ENCODE assay signal across 30 cellular contexts in genomic region chr17:79112471-79112870, GRCh38.
"Had no signal": no experiment of that assay in that cellular context is flagged by ENCODE, and none has a peak within 500 bp of the region (broad histone marks: within the 10 kb centered on the region; RNA-seq: fewer than 3 reads in every experiment).

No MANE protein-coding gene starts in this region.

- ATAC-seq: activated CD8-positive, alpha-beta T cell treated with anti-CD3 and anti-CD28 coated beads for 36 hours; activated naive CD4-positive, alpha-beta T cell treated with anti-CD3 and anti-CD28 coated beads, Interleukin-2, amount 50 U/mL, for 72 hours; activated T-cell treated with anti-CD3 and anti-CD28 coated beads, Interleukin-2, amount 50 U/mL, for 4 hours; activated T-cell treated with anti-CD3 and anti-CD28 coated beads, Interleukin-2, amount 50 U/mL, for 72 hours; activated T-helper 17 cell treated with anti-CD3 and anti-CD28 coated beads, Interleukin-2, amount 50 U/mL, for 72 hours; body of pancreas had no signal

- H3K4me1 ChIP-seq: adrenal gland, breast epithelium had no signal

- H3K4me3 ChIP-seq: adrenal gland, body of pancreas, breast epithelium had no signal

- H3K27me3 ChIP-seq: body of pancreas, brain microvascular endothelial cell had no signal

- H3K36me3 ChIP-seq: adrenal gland, brain microvascular endothelial cell, breast epithelium had no signal

- H3K9me3 ChIP-seq: adrenal gland, body of pancreas, breast epithelium had no signal

- DNase-seq: activated B cell treated with CpG ODN at 0.5 μM for 24 hours; activated CD4-positive, alpha-beta memory T cell treated with anti-CD3 and anti-CD28 coated beads for 36 hours; activated CD4-positive, alpha-beta T cell treated with anti-CD3 and anti-CD28 coated beads for 4 hours; activated CD4-positive, alpha-beta T cell treated with anti-CD3 and anti-CD28 coated beads, Interleukin-2, amount 10 ng/mL, durations not matched to agents 24 days and 14 days; activated CD4-positive, alpha-beta T cell treated with anti-CD3 and anti-CD28 coated beads, Interleukin-2, amount 50 U/mL, for 1 hour; activated CD4-positive, alpha-beta T cell treated with anti-CD3 and anti-CD28 coated beads, Interleukin-2, amount 50 U/mL, for 4 hours; activated CD4-positive, CD25-positive, alpha-beta regulatory T cell treated with anti-CD3 and anti-CD28 coated beads, Interleukin-2, amount 50 U/mL, for 72 hours; activated CD8-positive, alpha-beta memory T cell treated with anti-CD3 and anti-CD28 coated beads, Interleukin-2, amount 50 U/mL, for 4 hours; activated CD8-positive, alpha-beta T cell treated with anti-CD3 and anti-CD28 coated beads for 36 hours; activated effector memory CD4-positive, alpha-beta T cell treated with anti-CD3 and anti-CD28 coated beads, Interleukin-2, amount 50 U/mL, for 16 hours; activated gamma-delta T cell treated with Interleukin-2 at 50 U/mL for 16 hours; activated naive CD4-positive, alpha-beta T cell; activated naive CD4-positive, alpha-beta T cell treated with anti-CD3 and anti-CD28 coated beads for 36 hours; activated naive CD4-positive, alpha-beta T cell treated with anti-CD3 and anti-CD28 coated beads, Interleukin-2, amount 50 U/mL, for 16 hours; activated naive CD8-positive, alpha-beta T cell treated with anti-CD3 and anti-CD28 coated beads for 36 hours; activated T-cell treated with anti-CD3 and anti-CD28 coated beads for 4 hours; activated T-cell treated with anti-CD3 and anti-CD28 coated beads, Interleukin-2, amount 50 U/mL, for 1 hour; activated T-cell treated with anti-CD3 and anti-CD28 coated beads, Interleukin-2, amount 50 U/mL, for 4 hours; activated T-cell treated with anti-CD3 and anti-CD28 coated beads, Interleukin-2, amount 50 U/mL, for 72 hours; adrenal gland; amniotic stem cell; aorta; body of pancreas; brain microvascular endothelial cell; central memory CD4-positive, alpha-beta T cell; T-helper 2 cell; T-helper 9 cell had no signal

- H3K27ac ChIP-seq: adrenal gland, body of pancreas, brain microvascular endothelial cell, breast epithelium had no signal
